ENCODE assay signal across 8 cellular contexts in genomic region chr3:184777566-184778356, GRCh38. TPM values are rescaled to one million over a fixed set of nuclear protein-coding genes. Genes with fewer than 3 reads are reported as not detected.
DNase-seq lines count a peak whose midpoint lies in the region; ATAC-seq and TF ChIP-seq lines count a peak whose summit lies in the region.

No MANE protein-coding gene starts in this region.

- 30 to 46% (median 35%) methylated on average over 11 of the region's 11 CpGs for WGBS in heart left ventricle, 4 donors
- 21 to 22% methylated on average over 11 of the region's 11 CpGs for WGBS in aorta, 2 donors

- DNase-seq in DMS153 (lab: John Stamatoyannopoulos, UW): peak; percentile 91
- peak; percentile 91 for DNase-seq in HFFc6
- peak; percentile 94 for DNase-seq in NCI-H146 treated with DMSO at 0.1 percent for 48 hours (lab: John Stamatoyannopoulos, UW; ENCODE audit: unreplicated experiment)
- DNase-seq in T follicular helper cell (ENCODE audit: low read depth): peak; percentile 73
- DNase-seq in adipocyte (ENCODE audit: low read depth): peak; percentile 97
- DNase-seq in heart left ventricle: peak; percentile 78 to 92 (median 88)
- peak; percentile 83 for DNase-seq in pulmonary artery endothelial cell (ENCODE audit: low read depth, low spot score)
- DNase-seq in aorta: peak; percentile 91 to 94

- H3K4me3 ChIP-seq in adipocyte (ENCODE audit: low read length): no peak overlapping the region
- H3K4me3 ChIP-seq in heart left ventricle: no peak overlapping the region
- H3K4me3 ChIP-seq in aorta (ENCODE audit: low read length in 2 of 2): no peak overlapping the region

- no peak overlapping the region for H3K9ac ChIP-seq in adipocyte (ENCODE audit: low read length)

- H3K4me1 ChIP-seq in adipocyte (ENCODE audit: control insufficient read depth, insufficient read depth, low read length) (peaks cover 7% of the 10 kb centered on the region), heart left ventricle (peaks cover 0 to 20% (median 8%) of the 10 kb centered on the region in 12 donors), aorta (ENCODE audit: control insufficient read depth in 1 of 2, insufficient read depth in 2 of 2, low read length in 2 of 2) (no peaks in the 10 kb centered on the region)

- H3K27ac Mint-ChIP-seq in HFFc6: no peak overlapping the region

- H3K9me3 Mint-ChIP-seq in HFFc6: no peaks in the 10 kb centered on the region

- H3K4me1 Mint-ChIP-seq in HFFc6 (ENCODE audit: low read depth): peaks cover 33% of the 10 kb centered on the region

- H3K9me3 ChIP-seq in adipocyte (ENCODE audit: control insufficient read depth, low read length): no peaks in the 10 kb centered on the region
- H3K9me3 ChIP-seq in heart left ventricle: no peaks in the 10 kb centered on the region
- no peaks in the 10 kb centered on the region for H3K9me3 ChIP-seq in aorta (ENCODE audit: control insufficient read depth, low read length)

- H3K36me3 Mint-ChIP-seq in HFFc6 (ENCODE audit: low read depth): no peaks in the 10 kb centered on the region

- intact Hi-C loops in heart left ventricle (cut with DNase I): loop anchor here in 9 of 10 donors (1.0 to 10.0 kb wide), 8 partner anchors 50 to 415 kb away; partner anchors contain the start of genes EPHB3 (in 8 of the 9), CLCN2 (in 2 of the 9), MAGEF1 (in 2 of the 9) and POLR2H (in 2 of the 9)
- intact Hi-C loops in aorta (cut with DNase I): loop anchor here in 1 of 2 donors (1.0 to 5.0 kb wide), 2 partner anchors 50 to 216 kb away; partner anchors contain the start of gene EPHB3

- H3K36me3 ChIP-seq in adipocyte (ENCODE audit: control insufficient read depth, insufficient read depth, low read length, severe bottlenecking) (no peaks in the 10 kb centered on the region), heart left ventricle (no peaks in the 10 kb centered on the region), aorta (ENCODE audit: control insufficient read depth in 1 of 2, insufficient read depth in 2 of 2, low read length in 1 of 2) (no peaks in the 10 kb centered on the region)

- H3K4me3 Mint-ChIP-seq in HFFc6: no peak overlapping the region

- peaks cover 13% of the 10 kb centered on the region for H3K27me3 Mint-ChIP-seq in HFFc6 (ENCODE audit: insufficient read depth)

- peaks cover 9% of the 10 kb centered on the region for H3K27me3 ChIP-seq in adipocyte (replicated peaks; ENCODE audit: control insufficient read depth, insufficient read depth, low read length)
- peaks cover 0 to 16% (median 4%) of the 10 kb centered on the region in 9 donors for H3K27me3 ChIP-seq in heart left ventricle
- no peaks in the 10 kb centered on the region for H3K27me3 ChIP-seq in aorta (ENCODE audit: control insufficient read depth in 1 of 2, insufficient read depth in 2 of 2, low read length in 1 of 2)

- ATAC-seq in heart left ventricle (peak; percentile 83 to 89 (median 88)), aorta (ENCODE audit: low FRiP score) (peak; percentile 91)

- no peak for TF ChIP-seq POLR2A in heart left ventricle (IDR thresholded peaks at IDR 0.05)

- no peak overlapping the region for H3K27ac ChIP-seq in heart left ventricle
- H3K27ac ChIP-seq in aorta (ENCODE audit: low read depth in 1 of 2, low read length in 2 of 2): no peak overlapping the region

- TF ChIP-seq CTCF in HFFc6 (IDR thresholded peaks at IDR 0.05) (peak; percentile 95), heart left ventricle (IDR thresholded peaks at IDR 0.05) (peak; percentile 75 to 91 (median 87))

RNA-seq across cellular contexts. Expression of gene VPS8, which starts 34.2 kb away (rescaled TPM):
- 10 to 100 TPM; 26.8 to 34.8 (median 33.0) TPM for total RNA-seq in HFFc6 (2021; fragmentation: NEBNext Ultra II Directional; extraction: Animal tissue kit (Norgen Biotek cat#: 25700))
- total RNA-seq in heart left ventricle (100 to 1,000 TPM in 2 of 9 donors, 10 to 100 TPM in 7; 46.0 to 122 (median 75.3) TPM), pulmonary artery endothelial cell (38.1 and 62.2 TPM in 2 replicates), aorta (100 to 1,000 TPM in 1 of 2 donors, 10 to 100 TPM in 1; 57.9 to 108 TPM)
- polyA plus RNA-seq in heart left ventricle (10 to 100 TPM; 15.7 TPM), aorta (10 to 100 TPM in 1 of 2 donors, 1 to 10 TPM in 1; 6.8 to 18.1 TPM)
